ENCODE assay signal across 10 cellular contexts in genomic region chr3:187264051-187264450, GRCh38. TPM values are rescaled to one million over a fixed set of nuclear protein-coding genes. Genes with fewer than 3 reads are reported as not detected.
A peak's percentile ranks its signal among the peaks of the same experiment; 100 is the strongest.
DNase-seq lines count a peak whose midpoint lies in the region; ATAC-seq and TF ChIP-seq lines count a peak whose summit lies in the region.
"Had no signal": no experiment of that assay in that cellular context is flagged by ENCODE, and none has a peak within 500 bp of the region (broad histone marks: within the 10 kb centered on the region; RNA-seq: fewer than 3 reads in every experiment).

No MANE protein-coding gene starts in this region.

- CTCF ChIA-PET in BJ (lab: Yijun Ruan, JAX): interaction anchor here (1.2 to 3.5 kb wide), 5 partner anchors 9 to 415 kb away, joined by 3 to 26 read pairs (median 5); no protein-coding TSS in a partner anchor

- peak overlapping the region in 1 of 3 donors; percentile 46 for H3K27ac ChIP-seq in thyroid gland

- peaks cover 31% of the 10 kb centered on the region for H3K4me1 Mint-ChIP-seq in nephron progenitor cell

- H3K4me3 ChIP-seq in BJ (ENCODE audit: low read depth, low read length): no peak overlapping the region
- H3K4me3 ChIP-seq in fibroblast of mammary gland (ENCODE audit: control insufficient read depth, low read depth, low read length): no peak overlapping the region
- H3K4me3 ChIP-seq in thyroid gland (replicated peaks in 1 of 3): no peak overlapping the region

- intact Hi-C loops in thyroid gland (cut with DNase I): no loop called here

- peak overlapping the region; percentile 92 for H3K27ac Mint-ChIP-seq in nephron progenitor cell

- H3K4me3 Mint-ChIP-seq in nephron progenitor cell: peak overlapping the region; percentile 23

- no peaks in the 10 kb centered on the region for H3K9me3 ChIP-seq in thyroid gland

- ATAC-seq in HG03442 (IDR thresholded peaks at IDR 0.05; ENCODE audit: unreplicated experiment): no peak

- no peak for TF ChIP-seq CTCF in BJ (IDR thresholded peaks at IDR 0.05; ENCODE audit: insufficient read depth, low read depth, low read length)
- no peak for TF ChIP-seq CTCF in fibroblast of mammary gland (conservative IDR thresholded peaks at IDR 0.05; ENCODE audit: control insufficient read depth, insufficient read depth, low read depth, low read length)
- no peak for TF ChIP-seq CTCF in nephron progenitor cell (IDR thresholded peaks at IDR 0.05)
- no peak for TF ChIP-seq CTCF in thyroid gland (IDR thresholded peaks at IDR 0.05)

- POLR2A ChIA-PET in BJ (lab: Charles Lee): interaction anchor here (0.7 kb wide), 1 partner anchor 22 kb away, joined by 3 read pairs; no protein-coding TSS in a partner anchor

- 35 to 39% methylated on average over 4 of the region's 4 CpGs for WGBS in thyroid gland, 2 donors

- H3K36me3 ChIP-seq in BJ (ENCODE audit: control insufficient read depth, insufficient read depth, low read length) (peaks cover 16% of the 10 kb centered on the region), thyroid gland (no peaks in the 10 kb centered on the region)

- DNase-seq in BJ (ENCODE audit: low read depth): peak; percentile 73
- peak; percentile 56 for DNase-seq in NCI-H226
- peak; percentile 84 for DNase-seq in fibroblast of mammary gland (ENCODE audit: low read depth)
- DNase-seq in nephron progenitor cell: no peak
- no peak for DNase-seq in thyroid gland
- no peak for DNase-seq in NCI-H187 (lab: John Stamatoyannopoulos, UW)
- no peak for DNase-seq in NOMO-1 (lab: John Stamatoyannopoulos, UW; ENCODE audit: unreplicated experiment in 2 of 2)
- DNase-seq: DMS79 treated with DMSO at 0.1 percent for 48 hours, NCI-H1436 treated with DMSO at 0.1 percent for 48 hours had no signal

- H3K9me3 Mint-ChIP-seq in nephron progenitor cell: peaks cover 10% of the 10 kb centered on the region

- H3K4me1 ChIP-seq in thyroid gland: no peaks in the 10 kb centered on the region

- H3K27me3 ChIP-seq in BJ (ENCODE audit: control insufficient read depth, insufficient read depth, low read length) (no peaks in the 10 kb centered on the region), thyroid gland (no peaks in the 10 kb centered on the region)

- peaks cover 10% of the 10 kb centered on the region for H3K36me3 Mint-ChIP-seq in nephron progenitor cell (ENCODE audit: low read depth)

- H3K27me3 Mint-ChIP-seq in nephron progenitor cell (ENCODE audit: low read depth, poor library complexity): no peaks in the 10 kb centered on the region

- TF ChIP-seq POLR2A in thyroid gland (IDR thresholded peaks at IDR 0.05): no peak

RNA-seq across cellular contexts. Expression of gene MASP1, which starts 27.5 kb away (rescaled TPM):
- 244 and 321 TPM in 2 replicates for polyA plus RNA-seq in BJ (2011; rRNA removed)
- polyA minus RNA-seq in BJ (2011; rRNA and poly(A)+ RNA removed): 318 and 474 TPM in 2 replicates
- 10 to 100 TPM in 1 of 4 donors, 1 to 10 TPM in 3; 5.5 to 11.6 (median 7.2) TPM for total RNA-seq in thyroid gland

Comparison
In these comparisons a context has a peak if more than half of its experiments do, and no peak if none do; other contexts are left out.
1. DNase-seq: peak in BJ (single experiment), NCI-H226 (single experiment) and fibroblast of mammary gland (single experiment); none in nephron progenitor cell (single experiment), thyroid gland (0 of 2), NCI-H187 (0 of 2) and NOMO-1 (0 of 2).